19 cellular contexts compared by ENCODE assay signal in genomic region chr20:44014807-44015732, GRCh38.
DNase-seq lines count a peak whose midpoint lies in the region; ATAC-seq and TF ChIP-seq lines count a peak whose summit lies in the region.
"Had no signal": no experiment of that assay in that cellular context is flagged by ENCODE, and none has a peak within 500 bp of the region (broad histone marks: within the 10 kb centered on the region; RNA-seq: fewer than 3 reads in every experiment).

No MANE protein-coding gene starts in this region.

- H3K4me1 ChIP-seq in HEK293 (ENCODE audit: control insufficient read depth, insufficient read depth, low read length) (peaks cover 57% of the 10 kb centered on the region), PC-9 (replicated peaks; ENCODE audit: insufficient read depth) (peaks cover 26% of the 10 kb centered on the region)
- H3K4me1 ChIP-seq: Caco-2 had no signal

- H3K4me2 ChIP-seq in PC-9, result no peak overlapping the region

- no TSS peak for BruUV-seq in PC-9 (replicated peaks; lab: Mats Ljungman, UMichigan)

- H3K79me2 ChIP-seq in PC-9 (ENCODE audit: low read depth), result peaks cover 27% of the 10 kb centered on the region; the same call in 1 of the 2 replicates

- peaks cover 68% of the 10 kb centered on the region for H3K4me1 Mint-ChIP-seq in CD4-positive, alpha-beta T cell (ENCODE audit: low read depth)

- ATAC-seq in sciatic nerve (no peak), HG03159 (IDR thresholded peaks at IDR 0.05; ENCODE audit: unreplicated experiment) (no peak)
- ATAC-seq in CD4-positive, alpha-beta T cell (ENCODE audit: poor library complexity), result no peak

- H3K36me3 ChIP-seq in HEK293 (ENCODE audit: control insufficient read depth in 2 of 2, insufficient read depth in 1 of 2, low read length in 2 of 2), result no peaks in the 10 kb centered on the region
- H3K36me3 ChIP-seq in PC-9 (ENCODE audit: low read depth), result 0 out of 2 replicates have a peak, but pooled peaks cover 6% of the 10 kb centered on the region
- H3K36me3 ChIP-seq: heart right ventricle had no signal

- H3K9me3 ChIP-seq in HEK293 (ENCODE audit: control insufficient read depth, insufficient read depth, low read depth, low read length) (no peaks in the 10 kb centered on the region), PC-9 (ENCODE audit: insufficient read depth, low read depth) (no peaks in the 10 kb centered on the region)
- H3K9me3 ChIP-seq in CD4-positive, alpha-beta T cell (ENCODE audit: control insufficient read depth, low read length), result no peaks in the 10 kb centered on the region
- H3K9me3 ChIP-seq: heart right ventricle had no signal

- no peak for TF ChIP-seq CTCF in HEK293 (tag by site-specific recombination; IDR thresholded peaks at IDR 0.05)
- no peak for TF ChIP-seq CTCF in VCaP (conservative IDR thresholded peaks at IDR 0.05)
- no peak for TF ChIP-seq CTCF in fibroblast of mammary gland (conservative IDR thresholded peaks at IDR 0.05; ENCODE audit: control insufficient read depth, insufficient read depth, low read depth, low read length)
- TF ChIP-seq CTCF in CD4-positive, alpha-beta T cell (IDR thresholded peaks at IDR 0.05), result no peak
- no peak for TF ChIP-seq CTCF in PC-9 (conservative IDR thresholded peaks at IDR 0.05)

- H2AFZ ChIP-seq in PC-9, result no peak overlapping the region

- H3K27ac Mint-ChIP-seq in CD4-positive, alpha-beta T cell, result no peak overlapping the region
- H3K27ac Mint-ChIP-seq: activated CD4-positive, alpha-beta memory T cell treated with anti-CD3 and anti-CD28 coated beads for 36 hours; activated T-helper 1 cell treated with anti-CD3 and anti-CD28 coated beads, Interleukin-12 subunit alpha, Interleukin-12 subunit beta, Interleukin-2, Interleukin-4 antibody, amounts not matched to agents 30 ng/mL and 10 ng/mL and 1 ng/mL, durations not matched to agents 14 hours and 24 hours and 36 hours; memory B cell; nephron progenitor cell had no signal

- H3F3A ChIP-seq in PC-9 (ENCODE audit: insufficient read depth, low read depth), result peaks cover 30% of the 10 kb centered on the region

- H3K27ac ChIP-seq in HEK293 (ENCODE audit: extremely low read depth, low read depth, low read length), result peak overlapping the region; percentile 64
- H3K27ac ChIP-seq in VCaP, result peak overlapping the region; percentile 99
- H3K27ac ChIP-seq in CD4-positive, alpha-beta T cell (ENCODE audit: low read depth, low read length), result no peak overlapping the region
- no peak overlapping the region for H3K27ac ChIP-seq in PC-9

- peaks cover 3% of the 10 kb centered on the region for H3K27me3 ChIP-seq in CD4-positive, alpha-beta T cell (ENCODE audit: control insufficient read depth, insufficient read depth, low read length)
- H3K27me3 ChIP-seq in PC-9 (ENCODE audit: insufficient read depth, low read depth), result no peaks in the 10 kb centered on the region

- H3K9me3 Mint-ChIP-seq in CD4-positive, alpha-beta T cell, result no peaks in the 10 kb centered on the region
- H3K9me3 Mint-ChIP-seq: memory B cell, nephron progenitor cell had no signal

- no peaks in the 10 kb centered on the region for H3K9me2 ChIP-seq in PC-9 (ENCODE audit: insufficient read depth)

- peak; percentile 6 for DNase-seq in fibroblast of mammary gland (ENCODE audit: low read depth)
- peak; percentile 31 for DNase-seq in sciatic nerve (ENCODE audit: low spot score)
- no peak for DNase-seq in NCI-H2171 treated with DMSO at 0.1 percent for 48 hours (lab: John Stamatoyannopoulos, UW)
- no peak for DNase-seq in CD4-positive, alpha-beta T cell
- DNase-seq in PC-9, result no peak
- DNase-seq: activated CD4-positive, alpha-beta memory T cell treated with anti-CD3 and anti-CD28 coated beads for 36 hours; GF-D8; heart right ventricle; NCI-H2107; nephron progenitor cell; RPMI8226; stimulated activated CD4-positive, alpha-beta T cell treated with anti-CD3 and anti-CD28 coated beads, Interleukin-1b, Interleukin-23, amount 100 ng/mL, for 48 hours; SW 1271 had no signal

- H3K27me3 Mint-ChIP-seq in CD4-positive, alpha-beta T cell, result no peaks in the 10 kb centered on the region
- H3K27me3 Mint-ChIP-seq: memory B cell had no signal

- POLR2A ChIA-PET in HEK293 (lab: Yijun Ruan, JAX), result no interaction called here
- POLR2A ChIA-PET in CD4-positive, alpha-beta T cell (lab: Charles Lee), result no interaction called here
- POLR2A ChIA-PET in PC-9 (lab: Charles Lee; ENCODE audit: unreplicated experiment), result no interaction called here

- H3K4me3 ChIP-seq in HEK293 (ENCODE audit: low read depth, low read length), result no peak overlapping the region
- H3K4me3 ChIP-seq in fibroblast of mammary gland (ENCODE audit: control insufficient read depth, low read depth, low read length), result no peak overlapping the region
- no peak overlapping the region for H3K4me3 ChIP-seq in PC-9

- H3K4me3 Mint-ChIP-seq in CD4-positive, alpha-beta T cell, result no peak overlapping the region
- H3K4me3 Mint-ChIP-seq: activated CD4-positive, alpha-beta memory T cell treated with anti-CD3 and anti-CD28 coated beads for 36 hours; activated T-helper 1 cell treated with anti-CD3 and anti-CD28 coated beads, Interleukin-12 subunit alpha, Interleukin-12 subunit beta, Interleukin-2, Interleukin-4 antibody, amounts not matched to agents 30 ng/mL and 10 ng/mL and 1 ng/mL, durations not matched to agents 14 hours and 24 hours and 36 hours; memory B cell; nephron progenitor cell had no signal

- H4K20me1 ChIP-seq in PC-9 (ENCODE audit: insufficient read depth), result 0 out of 2 replicates have a peak, but pooled peaks cover 3% of the 10 kb centered on the region

- CTCF ChIA-PET in HEK293 (lab: Yijun Ruan, JAX) (interaction anchor here (0.6 to 0.9 kb wide), 2 partner anchors 27 to 66 kb away, joined by 3 read pairs; no protein-coding TSS in a partner anchor), PC-9 (lab: Charles Lee) (no interaction called here)
- CTCF ChIA-PET in CD4-positive, alpha-beta T cell (lab: Charles Lee), result interaction anchor here (0.5 kb wide), 1 partner anchor 28 kb away, joined by 3 read pairs; no protein-coding TSS in a partner anchor

- H3K36me3 Mint-ChIP-seq in CD4-positive, alpha-beta T cell (ENCODE audit: low read depth), result no peaks in the 10 kb centered on the region
- H3K36me3 Mint-ChIP-seq: activated CD4-positive, alpha-beta memory T cell treated with anti-CD3 and anti-CD28 coated beads for 36 hours; memory B cell had no signal

- intact Hi-C loops in sciatic nerve (cut with DNase I), result no loop called here
- intact Hi-C loops in CD4-positive, alpha-beta T cell (cut with DNase I, micrococcal nuclease), result loop anchor here (5.0 kb wide), 2 partner anchors 38 to 58 kb away; no protein-coding TSS in a partner anchor
- intact Hi-C loops in PC-9 (cut with micrococcal nuclease; ENCODE audit: unreplicated experiment), result loop anchor here (5.0 to 10.0 kb wide), 2 partner anchors 73 to 170 kb away; no protein-coding TSS in a partner anchor

TF ChIP-seq in HEK293, 187 proteins besides CTCF, POLR2A, EP300 and RAD21 (continues in another document):
- TF ChIP-seq SCRT2 (tag by site-specific recombination; IDR thresholded peaks at IDR 0.05) (peak; percentile 50; the same call in 1 of the 2 replicates), KLF16 (tag by site-specific recombination; IDR thresholded peaks at IDR 0.05) (0 out of 2 replicates have a peak, but pooled peaks have one; percentile 15), ZNF394 (tag by site-specific recombination; IDR thresholded peaks at IDR 0.05; ENCODE audit: borderline replicate concordance) (no peak), PATZ1 (tag by site-specific recombination; IDR thresholded peaks at IDR 0.05) (0 out of 2 replicates have a peak, but pooled peaks have one; percentile 29), ZEB2 (tag by site-specific recombination; IDR thresholded peaks at IDR 0.05) (no peak), ZSCAN4 (tag by site-specific recombination; IDR thresholded peaks at IDR 0.05) (no peak), ZNF701 (tag by site-specific recombination; IDR thresholded peaks at IDR 0.05) (no peak), ZNF426 (tag by site-specific recombination; IDR thresholded peaks at IDR 0.05) (no peak), ZNF354C (tag by site-specific recombination; IDR thresholded peaks at IDR 0.05; ENCODE audit: borderline replicate concordance, low read depth) (no peak), SP2 (tag by site-specific recombination; IDR thresholded peaks at IDR 0.05) (peak; percentile 12; the same call in 1 of the 2 replicates)

Comparison
In these comparisons a context has a peak if more than half of its experiments do, and no peak if none do; other contexts are left out.
1. H3K27ac ChIP-seq: peak in HEK293 (single experiment) and VCaP (single experiment); none in CD4-positive, alpha-beta T cell (single experiment) and PC-9 (single experiment).
2. DNase-seq: peak in fibroblast of mammary gland (single experiment) and sciatic nerve (single experiment); none in NCI-H2171 treated with DMSO at 0.1 percent for 48 hours (single experiment), CD4-positive, alpha-beta T cell (0 of 10) and PC-9 (0 of 2).